Comparison of ENCODE assay signal across 8 cellular contexts in genomic region chr15:64774556-64775523, GRCh38. TPM values are rescaled to one million over a fixed set of nuclear protein-coding genes. Genes with fewer than 3 reads are reported as not detected.
DNase-seq lines count a peak whose midpoint lies in the region; ATAC-seq, FAIRE-seq and TF ChIP-seq lines count a peak whose summit lies in the region.

No MANE protein-coding gene starts in this region.

- no peak for TF ChIP-seq CTCF in A549 (IDR thresholded peaks at IDR 0.05)

- H3K27ac ChIP-seq in A549: peak overlapping the region; percentile 92 to 93

- ATAC-seq in A549 (peak; percentile 59 to 62), HG02642 (IDR thresholded peaks at IDR 0.05; ENCODE audit: poor library complexity, unreplicated experiment) (no peak)

- no peaks in the 10 kb centered on the region for H3K9me3 Mint-ChIP-seq in activated naive CD8-positive, alpha-beta T cell (ENCODE audit: low read depth)
- no peaks in the 10 kb centered on the region for H3K9me3 Mint-ChIP-seq in stimulated activated naive CD8-positive, alpha-beta T cell treated with anti-CD3 and anti-CD28 coated beads, Interleukin-15, Interleukin-2, amounts not matched to agents 100 ng/mL and 50 ng/mL, for 24 hours

- peaks cover 11% of the 10 kb centered on the region for H3K4me1 ChIP-seq in A549

- H3K36me3 ChIP-seq in H7 (replicated peaks; ENCODE audit: control insufficient read depth, insufficient read depth, low read length): 0 out of 2 replicates have a peak, but pooled peaks cover 1% of the 10 kb centered on the region

- 10% methylated on average over 21 of the region's 118 CpGs for WGBS in A549 (ENCODE audit: missing lambda C conversion rate)

- POLR2A ChIA-PET in A549 (lab: Yijun Ruan, JAX): no interaction called here

- peak overlapping the region; percentile 68 for H3K4me3 Mint-ChIP-seq in activated naive CD8-positive, alpha-beta T cell
- peak overlapping the region; percentile 48 for H3K4me3 Mint-ChIP-seq in stimulated activated naive CD8-positive, alpha-beta T cell treated with anti-CD3 and anti-CD28 coated beads, Interleukin-15, Interleukin-2, amounts not matched to agents 100 ng/mL and 50 ng/mL, for 24 hours

- no peaks in the 10 kb centered on the region for H3K36me3 Mint-ChIP-seq in activated naive CD8-positive, alpha-beta T cell
- H3K36me3 Mint-ChIP-seq in stimulated activated naive CD8-positive, alpha-beta T cell treated with anti-CD3 and anti-CD28 coated beads, Interleukin-15, Interleukin-2, amounts not matched to agents 100 ng/mL and 50 ng/mL, for 24 hours (ENCODE audit: low read depth): no peaks in the 10 kb centered on the region

- FAIRE-seq in A549 (lab: Jason Lieb, UNC): no peak

- H3K4me3 ChIP-seq in A549: peak overlapping the region; percentile 71
- peak overlapping the region; percentile 77 for H3K4me3 ChIP-seq in H7 (ENCODE audit: insufficient read depth, low read depth, low read length)

- H3K4me2 ChIP-seq in A549: peak overlapping the region; percentile 100

- H3K4me1 Mint-ChIP-seq in activated naive CD8-positive, alpha-beta T cell (ENCODE audit: low read depth): peaks cover 7% of the 10 kb centered on the region
- no peaks in the 10 kb centered on the region for H3K4me1 Mint-ChIP-seq in stimulated activated naive CD8-positive, alpha-beta T cell treated with anti-CD3 and anti-CD28 coated beads, Interleukin-15, Interleukin-2, amounts not matched to agents 100 ng/mL and 50 ng/mL, for 24 hours (ENCODE audit: low read depth)

- no peaks in the 10 kb centered on the region for H3K9me3 ChIP-seq in A549

- TF ChIP-seq RAD21 in A549 (conservative IDR thresholded peaks at IDR 0.05 in 1 of 2, IDR thresholded peaks at IDR 0.05 in 1 of 2): no peak

- CTCF ChIA-PET in A549 (lab: Yijun Ruan, JAX): interaction anchor here (0.7 to 1.9 kb wide), 3 partner anchors 9 to 44 kb away, joined by 3 to 8 read pairs (median 8); no protein-coding TSS in a partner anchor

- TF ChIP-seq EP300 in A549 (IDR thresholded peaks at IDR 0.05): no peak

- peak; percentile 13 for TF ChIP-seq POLR2A in A549 (IDR thresholded peaks at IDR 0.05; ENCODE audit: low read length)

- H3K27ac Mint-ChIP-seq in activated naive CD8-positive, alpha-beta T cell: no peak overlapping the region
- H3K27ac Mint-ChIP-seq in stimulated activated naive CD8-positive, alpha-beta T cell treated with anti-CD3 and anti-CD28 coated beads, Interleukin-15, Interleukin-2, amounts not matched to agents 100 ng/mL and 50 ng/mL, for 24 hours: no peak overlapping the region

- peak in 1 of 2 experiments; percentile 33 for DNase-seq in A549 (ENCODE audit: low read depth in 1 of 2, low spot score in 1 of 2)
- peak; percentile 76 for DNase-seq in H7
- peak; percentile 64 for DNase-seq in islet precursor cell
- no peak for DNase-seq in HK-2 (ENCODE audit: unreplicated experiment)
- DNase-seq in hippocampal formation (lab: John Stamatoyannopoulos, UW): no peak

- no peaks in the 10 kb centered on the region for H3K27me3 ChIP-seq in H7 (ENCODE audit: control insufficient read depth, insufficient read depth, low read length)

- H3K27me3 Mint-ChIP-seq in activated naive CD8-positive, alpha-beta T cell: peaks cover 20% of the 10 kb centered on the region
- H3K27me3 Mint-ChIP-seq in stimulated activated naive CD8-positive, alpha-beta T cell treated with anti-CD3 and anti-CD28 coated beads, Interleukin-15, Interleukin-2, amounts not matched to agents 100 ng/mL and 50 ng/mL, for 24 hours: peaks cover 51% of the 10 kb centered on the region

TF ChIP-seq in A549, 52 proteins besides CTCF, POLR2A, EP300 and RAD21:
- no peak for TF ChIP-seq PHF8 (IDR thresholded peaks at IDR 0.05; ENCODE audit: borderline replicate concordance, low read depth)
- no peak for TF ChIP-seq NPAS2 (CRISPR knock-in tag; IDR thresholded peaks at IDR 0.05; ENCODE audit: borderline replicate concordance)
- 0 out of 2 replicates have a peak, but pooled peaks have one; percentile 28 for TF ChIP-seq HOXB13 (CRISPR knock-in tag; IDR thresholded peaks at IDR 0.05; ENCODE audit: low read depth)
- peak in 1 of 2 experiments; percentile 38; a peak in 2 of 5 replicates for TF ChIP-seq JUN (IDR thresholded peaks at IDR 0.05)
- TF ChIP-seq FOSL2 (IDR thresholded peaks at IDR 0.05): no peak
- no peak for TF ChIP-seq FOSL2 (CRISPR knock-in tag; IDR thresholded peaks at IDR 0.05)
- no peak for TF ChIP-seq HOXA7 (CRISPR knock-in tag; IDR thresholded peaks at IDR 0.05)
- no peak for TF ChIP-seq HEYL (CRISPR knock-in tag; IDR thresholded peaks at IDR 0.05)
- TF ChIP-seq SMC3 (IDR thresholded peaks at IDR 0.05): no peak
- TF ChIP-seq MAX (IDR thresholded peaks at IDR 0.05): 0 out of 2 replicates have a peak, but pooled peaks have one; percentile 30
- no peak; the same call in 1 of the 2 replicates for TF ChIP-seq TP53 (CRISPR knock-in tag; IDR thresholded peaks at IDR 0.05)
- TF ChIP-seq REST (IDR thresholded peaks at IDR 0.05): no peak

RNA-seq across cellular contexts. Expression of gene RBPMS2, which starts 0.5 kb away (rescaled TPM):
- polyA plus RNA-seq in A549 (2011; rRNA removed): 3.0 and 3.5 TPM in 2 replicates
- polyA plus RNA-seq in A549 (2012; cell fraction: cytosol; rRNA removed): 8.8 and 11.4 TPM in 2 replicates
- polyA plus RNA-seq in A549 (2012; cell fraction: nucleus; rRNA removed): 8.7 and 9.5 TPM in 2 replicates
- 7.8 to 8.7 TPM (median 8.7 TPM) in 3 replicates for polyA plus RNA-seq in A549 (2017; fragmentation: RNase III; extraction: RNeasy Plus Mini Kit Qiagen cat#74134 plus additional on column Dnase treatment)
- polyA minus RNA-seq in A549 (2011; rRNA and poly(A)+ RNA removed): 3.3 and 4.4 TPM in 2 replicates
- 8.5 and 9.4 TPM in 2 replicates for total RNA-seq in H7 (2014; rRNA removed; shearing (Covaris generic))

RNA-seq across cellular contexts. Expression of gene PIF1, which starts 50.6 kb away (rescaled TPM):
- 8.5 and 11.1 TPM in 2 replicates for polyA plus RNA-seq in A549 (2011; rRNA removed)
- 27.5 and 29.2 TPM in 2 replicates for polyA plus RNA-seq in A549 (2012; cell fraction: cytosol; rRNA removed)
- polyA plus RNA-seq in A549 (2012; cell fraction: nucleus; rRNA removed): 210 and 257 TPM in 2 replicates
- polyA plus RNA-seq in A549 (2017; fragmentation: RNase III; extraction: RNeasy Plus Mini Kit Qiagen cat#74134 plus additional on column Dnase treatment): 24.9 to 25.4 TPM (median 25.3 TPM) in 3 replicates
- polyA minus RNA-seq in A549 (2011; rRNA and poly(A)+ RNA removed): 7.9 and 8.3 TPM in 2 replicates
- 100 and 124 TPM in 2 replicates for total RNA-seq in H7 (2014; rRNA removed; shearing (Covaris generic))

Comparison
In these comparisons a context has a peak if more than half of its experiments do, and no peak if none do; other contexts are left out.
1. DNase-seq: peak in H7 (single experiment) and islet precursor cell (single experiment); none in HK-2 (single experiment) and hippocampal formation (0 of 2).